In the genomic region with DNA sequence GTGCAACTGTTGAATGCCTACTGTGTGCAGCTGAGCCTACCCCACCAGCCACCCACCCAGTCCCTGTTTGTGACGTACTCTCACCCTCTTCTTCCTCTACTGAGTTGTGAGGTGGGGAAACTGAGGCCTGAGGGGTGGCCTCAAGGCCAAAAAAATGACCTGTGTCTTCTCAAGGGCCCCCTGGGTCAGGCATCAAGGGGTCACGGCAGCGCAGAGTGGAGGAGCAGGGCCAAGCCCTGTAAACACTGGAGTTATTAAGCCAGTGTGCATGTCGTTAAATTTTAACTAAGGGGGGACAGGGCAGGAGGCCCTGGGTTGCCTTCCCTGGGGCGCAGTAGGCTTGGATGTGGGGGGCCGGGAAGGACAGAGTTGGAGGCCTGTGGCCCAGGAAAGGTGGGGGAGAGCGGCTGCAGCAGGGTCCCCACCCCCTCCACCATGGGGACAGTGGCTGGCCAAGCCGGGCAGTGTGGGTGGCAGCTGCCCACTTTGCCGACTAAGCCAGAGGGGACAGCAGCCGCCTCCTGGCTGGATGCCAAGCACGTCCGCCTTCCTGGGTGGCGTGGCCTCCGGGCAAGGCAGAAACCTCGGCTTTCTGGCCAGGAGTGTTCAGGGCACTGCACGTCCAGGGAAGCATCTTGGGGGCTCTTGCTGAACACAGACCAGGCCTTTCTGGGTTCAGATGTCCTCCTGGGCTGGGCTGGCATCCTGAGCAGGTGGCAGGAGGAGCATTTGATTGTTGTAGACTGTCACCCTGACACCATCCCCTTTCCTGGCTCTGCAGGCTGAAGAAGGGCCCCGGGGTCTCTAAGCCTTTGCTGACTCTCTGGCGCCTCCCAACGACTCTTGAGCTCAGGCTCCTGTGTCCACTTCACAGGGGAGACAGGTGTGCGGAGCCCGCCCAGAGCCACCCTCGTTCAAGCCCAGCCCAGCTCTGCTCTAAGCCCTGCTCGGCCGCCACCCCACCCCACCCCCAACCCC, we compare ENCODE assay signal across 1 cellular context.
A peak's percentile ranks its signal among the peaks of the same experiment; 100 is the strongest.
TF ChIP-seq lines count a peak whose summit lies in the region.

No MANE protein-coding gene starts in this region.

TF ChIP-seq in HepG2, 621 proteins besides CTCF, POLR2A, EP300 and RAD21 (continued from another document and continues in another):
- TF ChIP-seq, protein P1, sequence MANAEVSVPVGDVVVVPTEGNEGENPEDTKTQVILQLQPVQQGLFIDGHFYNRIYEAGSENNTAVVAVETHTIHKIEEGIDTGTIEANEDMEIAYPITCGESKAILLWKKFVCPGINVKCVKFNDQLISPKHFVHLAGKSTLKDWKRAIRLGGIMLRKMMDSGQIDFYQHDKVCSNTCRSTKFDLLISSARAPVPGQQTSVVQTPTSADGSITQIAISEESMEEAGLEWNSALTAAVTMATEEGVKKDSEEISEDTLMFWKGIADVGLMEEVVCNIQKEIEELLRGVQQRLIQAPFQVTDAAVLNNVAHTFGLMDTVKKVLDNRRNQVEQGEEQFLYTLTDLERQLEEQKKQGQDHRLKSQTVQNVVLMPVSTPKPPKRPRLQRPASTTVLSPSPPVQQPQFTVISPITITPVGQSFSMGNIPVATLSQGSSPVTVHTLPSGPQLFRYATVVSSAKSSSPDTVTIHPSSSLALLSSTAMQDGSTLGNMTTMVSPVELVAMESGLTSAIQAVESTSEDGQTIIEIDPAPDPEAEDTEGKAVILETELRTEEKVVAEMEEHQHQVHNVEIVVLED (CRISPR knock-in tag; IDR thresholded peaks at IDR 0.05; ENCODE audit: borderline replicate concordance) = peak; percentile 62; the same call in 1 of the 2 replicates
- TF ChIP-seq KDM2A (CRISPR knock-in tag; IDR thresholded peaks at IDR 0.05; ENCODE audit: borderline replicate concordance, low read depth) (peak; percentile 10; the same call in 1 of the 2 replicates), HNF4G (IDR thresholded peaks at IDR 0.05; ENCODE audit: borderline replicate concordance, low read depth, low read length) (peak; percentile 41; the same call in 1 of the 2 replicates), HNF4G (CRISPR knock-in tag; IDR thresholded peaks at IDR 0.05; ENCODE audit: borderline replicate concordance, low read depth) (no peak), NCOA1 (CRISPR knock-in tag; IDR thresholded peaks at IDR 0.05) (peak; percentile 89), ZKSCAN1 (IDR thresholded peaks at IDR 0.05; ENCODE audit: low read length) (peak; percentile 85), ZNF496 (CRISPR knock-in tag; IDR thresholded peaks at IDR 0.05; ENCODE audit: insufficient replicate concordance) (no peak), ZNF792 (CRISPR knock-in tag; IDR thresholded peaks at IDR 0.05) (no peak), ZNF672 (CRISPR knock-in tag; IDR thresholded peaks at IDR 0.05) (no peak), ZNF883 (CRISPR knock-in tag; IDR thresholded peaks at IDR 0.05; ENCODE audit: not compliant biosample characterization) (peak; percentile 71), FLYWCH1 (CRISPR knock-in tag; IDR thresholded peaks at IDR 0.05) (no peak), GPN1 (CRISPR knock-in tag; IDR thresholded peaks at IDR 0.05; ENCODE audit: borderline replicate concordance) (no peak), TAF1 (CRISPR knock-in tag; IDR thresholded peaks at IDR 0.05) (peak; percentile 47; the same call in 1 of the 2 replicates), GMEB2 (CRISPR knock-in tag; IDR thresholded peaks at IDR 0.05; ENCODE audit: low read depth) (no peak), ZBTB37 (CRISPR knock-in tag; IDR thresholded peaks at IDR 0.05) (peak; percentile 65; the same call in 1 of the 2 replicates), FOXA1 (IDR thresholded peaks at IDR 0.05) (no peak), FOXA1 (CRISPR knock-in tag; IDR thresholded peaks at IDR 0.05) (peak; percentile 76), ZNF101 (CRISPR knock-in tag; IDR thresholded peaks at IDR 0.05; ENCODE audit: borderline replicate concordance, low read depth) (no peak), TAF15 (IDR thresholded peaks at IDR 0.05; ENCODE audit: low read depth, low read length, poor library complexity, severe bottlenecking) (no peak), EZH2 (conservative IDR thresholded peaks at IDR 0.05; ENCODE audit: low read depth, low read length) (no peak), TFE3 (CRISPR knock-in tag; IDR thresholded peaks at IDR 0.05) (peak; percentile 21; the same call in 1 of the 2 replicates), ZNF235 (CRISPR knock-in tag; IDR thresholded peaks at IDR 0.05; ENCODE audit: borderline replicate concordance) (no peak), STAT6 (CRISPR knock-in tag; IDR thresholded peaks at IDR 0.05; ENCODE audit: borderline replicate concordance) (0 out of 2 replicates have a peak, but pooled peaks have one; percentile 41)
- TF ChIP-seq, protein P2, sequence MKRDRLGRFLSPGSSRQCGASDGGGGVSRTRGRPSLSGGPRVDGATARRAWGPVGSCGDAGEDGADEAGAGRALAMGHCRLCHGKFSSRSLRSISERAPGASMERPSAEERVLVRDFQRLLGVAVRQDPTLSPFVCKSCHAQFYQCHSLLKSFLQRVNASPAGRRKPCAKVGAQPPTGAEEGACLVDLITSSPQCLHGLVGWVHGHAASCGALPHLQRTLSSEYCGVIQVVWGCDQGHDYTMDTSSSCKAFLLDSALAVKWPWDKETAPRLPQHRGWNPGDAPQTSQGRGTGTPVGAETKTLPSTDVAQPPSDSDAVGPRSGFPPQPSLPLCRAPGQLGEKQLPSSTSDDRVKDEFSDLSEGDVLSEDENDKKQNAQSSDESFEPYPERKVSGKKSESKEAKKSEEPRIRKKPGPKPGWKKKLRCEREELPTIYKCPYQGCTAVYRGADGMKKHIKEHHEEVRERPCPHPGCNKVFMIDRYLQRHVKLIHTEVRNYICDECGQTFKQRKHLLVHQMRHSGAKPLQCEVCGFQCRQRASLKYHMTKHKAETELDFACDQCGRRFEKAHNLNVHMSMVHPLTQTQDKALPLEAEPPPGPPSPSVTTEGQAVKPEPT (CRISPR knock-in tag; IDR thresholded peaks at IDR 0.05; ENCODE audit: low read depth) = no peak
- TF ChIP-seq, protein P3, sequence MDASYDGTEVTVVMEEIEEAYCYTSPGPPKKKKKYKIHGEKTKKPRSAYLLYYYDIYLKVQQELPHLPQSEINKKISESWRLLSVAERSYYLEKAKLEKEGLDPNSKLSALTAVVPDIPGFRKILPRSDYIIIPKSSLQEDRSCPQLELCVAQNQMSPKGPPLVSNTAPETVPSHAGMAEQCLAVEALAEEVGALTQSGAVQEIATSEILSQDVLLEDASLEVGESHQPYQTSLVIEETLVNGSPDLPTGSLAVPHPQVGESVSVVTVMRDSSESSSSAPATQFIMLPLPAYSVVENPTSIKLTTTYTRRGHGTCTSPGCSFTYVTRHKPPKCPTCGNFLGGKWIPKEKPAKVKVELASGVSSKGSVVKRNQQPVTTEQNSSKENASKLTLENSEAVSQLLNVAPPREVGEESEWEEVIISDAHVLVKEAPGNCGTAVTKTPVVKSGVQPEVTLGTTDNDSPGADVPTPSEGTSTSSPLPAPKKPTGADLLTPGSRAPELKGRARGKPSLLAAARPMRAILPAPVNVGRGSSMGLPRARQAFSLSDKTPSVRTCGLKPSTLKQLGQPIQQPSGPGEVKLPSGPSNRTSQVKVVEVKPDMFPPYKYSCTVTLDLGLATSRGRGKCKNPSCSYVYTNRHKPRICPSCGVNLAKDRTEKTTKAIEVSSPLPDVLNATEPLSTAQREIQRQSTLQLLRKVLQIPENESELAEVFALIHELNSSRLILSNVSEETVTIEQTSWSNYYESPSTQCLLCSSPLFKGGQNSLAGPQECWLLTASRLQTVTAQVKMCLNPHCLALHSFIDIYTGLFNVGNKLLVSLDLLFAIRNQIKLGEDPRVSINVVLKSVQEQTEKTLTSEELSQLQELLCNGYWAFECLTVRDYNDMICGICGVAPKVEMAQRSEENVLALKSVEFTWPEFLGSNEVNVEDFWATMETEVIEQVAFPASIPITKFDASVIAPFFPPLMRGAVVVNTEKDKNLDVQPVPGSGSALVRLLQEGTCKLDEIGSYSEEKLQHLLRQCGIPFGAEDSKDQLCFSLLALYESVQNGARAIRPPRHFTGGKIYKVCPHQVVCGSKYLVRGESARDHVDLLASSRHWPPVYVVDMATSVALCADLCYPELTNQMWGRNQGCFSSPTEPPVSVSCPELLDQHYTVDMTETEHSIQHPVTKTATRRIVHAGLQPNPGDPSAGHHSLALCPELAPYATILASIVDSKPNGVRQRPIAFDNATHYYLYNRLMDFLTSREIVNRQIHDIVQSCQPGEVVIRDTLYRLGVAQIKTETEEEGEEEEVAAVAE (CRISPR knock-in tag; IDR thresholded peaks at IDR 0.05; ENCODE audit: borderline replicate concordance) = no peak; the same call in 1 of the 2 replicates
- TF ChIP-seq, protein P4, sequence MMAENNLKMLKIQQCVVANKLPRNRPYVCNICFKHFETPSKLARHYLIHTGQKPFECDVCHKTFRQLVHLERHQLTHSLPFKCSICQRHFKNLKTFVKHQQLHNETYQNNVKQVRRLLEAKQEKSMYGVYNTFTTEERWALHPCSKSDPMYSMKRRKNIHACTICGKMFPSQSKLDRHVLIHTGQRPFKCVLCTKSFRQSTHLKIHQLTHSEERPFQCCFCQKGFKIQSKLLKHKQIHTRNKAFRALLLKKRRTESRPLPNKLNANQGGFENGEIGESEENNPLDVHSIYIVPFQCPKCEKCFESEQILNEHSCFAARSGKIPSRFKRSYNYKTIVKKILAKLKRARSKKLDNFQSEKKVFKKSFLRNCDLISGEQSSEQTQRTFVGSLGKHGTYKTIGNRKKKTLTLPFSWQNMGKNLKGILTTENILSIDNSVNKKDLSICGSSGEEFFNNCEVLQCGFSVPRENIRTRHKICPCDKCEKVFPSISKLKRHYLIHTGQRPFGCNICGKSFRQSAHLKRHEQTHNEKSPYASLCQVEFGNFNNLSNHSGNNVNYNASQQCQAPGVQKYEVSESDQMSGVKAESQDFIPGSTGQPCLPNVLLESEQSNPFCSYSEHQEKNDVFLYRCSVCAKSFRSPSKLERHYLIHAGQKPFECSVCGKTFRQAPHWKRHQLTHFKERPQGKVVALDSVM (CRISPR knock-in tag; IDR thresholded peaks at IDR 0.05) = peak; percentile 81
- TF ChIP-seq, protein P5, sequence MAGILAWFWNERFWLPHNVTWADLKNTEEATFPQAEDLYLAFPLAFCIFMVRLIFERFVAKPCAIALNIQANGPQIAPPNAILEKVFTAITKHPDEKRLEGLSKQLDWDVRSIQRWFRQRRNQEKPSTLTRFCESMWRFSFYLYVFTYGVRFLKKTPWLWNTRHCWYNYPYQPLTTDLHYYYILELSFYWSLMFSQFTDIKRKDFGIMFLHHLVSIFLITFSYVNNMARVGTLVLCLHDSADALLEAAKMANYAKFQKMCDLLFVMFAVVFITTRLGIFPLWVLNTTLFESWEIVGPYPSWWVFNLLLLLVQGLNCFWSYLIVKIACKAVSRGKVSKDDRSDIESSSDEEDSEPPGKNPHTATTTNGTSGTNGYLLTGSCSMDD (CRISPR knock-in tag; IDR thresholded peaks at IDR 0.05) = no peak
- TF ChIP-seq, protein P6, sequence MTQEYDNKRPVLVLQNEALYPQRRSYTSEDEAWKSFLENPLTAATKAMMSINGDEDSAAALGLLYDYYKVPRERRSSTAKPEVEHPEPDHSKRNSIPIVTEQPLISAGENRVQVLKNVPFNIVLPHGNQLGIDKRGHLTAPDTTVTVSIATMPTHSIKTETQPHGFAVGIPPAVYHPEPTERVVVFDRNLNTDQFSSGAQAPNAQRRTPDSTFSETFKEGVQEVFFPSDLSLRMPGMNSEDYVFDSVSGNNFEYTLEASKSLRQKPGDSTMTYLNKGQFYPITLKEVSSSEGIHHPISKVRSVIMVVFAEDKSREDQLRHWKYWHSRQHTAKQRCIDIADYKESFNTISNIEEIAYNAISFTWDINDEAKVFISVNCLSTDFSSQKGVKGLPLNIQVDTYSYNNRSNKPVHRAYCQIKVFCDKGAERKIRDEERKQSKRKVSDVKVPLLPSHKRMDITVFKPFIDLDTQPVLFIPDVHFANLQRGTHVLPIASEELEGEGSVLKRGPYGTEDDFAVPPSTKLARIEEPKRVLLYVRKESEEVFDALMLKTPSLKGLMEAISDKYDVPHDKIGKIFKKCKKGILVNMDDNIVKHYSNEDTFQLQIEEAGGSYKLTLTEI (CRISPR knock-in tag; conservative IDR thresholded peaks at IDR 0.05) = no peak
